In genomic region chr3:30691249-30691880, GRCh38 we compare ENCODE assay signal across 13 cellular contexts.
A peak's percentile ranks its signal among the peaks of the same experiment; 100 is the strongest.
DNase-seq lines count a peak whose midpoint lies in the region; ATAC-seq lines count a peak whose summit lies in the region.
"Had no signal": no experiment of that assay in that cellular context is flagged by ENCODE, and none has a peak within 500 bp of the region (broad histone marks: within the 10 kb centered on the region; RNA-seq: fewer than 3 reads in every experiment).

No MANE protein-coding gene starts in this region.

- H3K9me3 ChIP-seq in mesenchymal stem cell (ENCODE audit: control insufficient read depth, low read length) = no peaks in the 10 kb centered on the region
- H3K9me3 ChIP-seq in subcutaneous abdominal adipose tissue (ENCODE audit: control insufficient read depth in 5 of 5, low read length in 5 of 5) = no peaks in the 10 kb centered on the region

- H4K91ac ChIP-seq in mesenchymal stem cell (ENCODE audit: low read length) = peak overlapping the region; percentile 59

- H2AK5ac ChIP-seq in mesenchymal stem cell (ENCODE audit: low read length, severe bottlenecking) = peak overlapping the region; percentile 84

- no peak overlapping the region for H3K4me3 Mint-ChIP-seq in activated T-cell treated with anti-CD3 and anti-CD28 coated beads, Interleukin-2, amount 50 U/mL, for 72 hours
- H3K4me3 Mint-ChIP-seq in activated T-cell treated with anti-CD3 and anti-CD28 coated beads, Interleukin-2, amount 50 U/mL, for 4 hours = no peak overlapping the region
- no peak overlapping the region for H3K4me3 Mint-ChIP-seq in activated naive CD8-positive, alpha-beta T cell

- H3K4me2 ChIP-seq in mesenchymal stem cell (ENCODE audit: low read length, poor library complexity, severe bottlenecking) = no peak overlapping the region

- H2BK12ac ChIP-seq in mesenchymal stem cell (ENCODE audit: low read length in 2 of 2) = peak overlapping the region; percentile 61 to 79

- peak overlapping the region; percentile 58 for H3K27ac Mint-ChIP-seq in activated T-cell treated with anti-CD3 and anti-CD28 coated beads, Interleukin-2, amount 50 U/mL, for 72 hours
- H3K27ac Mint-ChIP-seq in activated naive CD8-positive, alpha-beta T cell = peak overlapping the region; percentile 98

- peak overlapping the region in 1 of 2 experiments; percentile 65 for H3K4ac ChIP-seq in mesenchymal stem cell (ENCODE audit: low read depth in 1 of 2, low read length in 2 of 2)

- H3K79me1 ChIP-seq in mesenchymal stem cell (replicated peaks; ENCODE audit: low read length, poor library complexity, severe bottlenecking) = peaks cover 33% of the 10 kb centered on the region

- H2BK5ac ChIP-seq in mesenchymal stem cell (ENCODE audit: low read depth, low read length, poor library complexity, severe bottlenecking) = no peak overlapping the region

- H3K9ac ChIP-seq in mesenchymal stem cell (ENCODE audit: low read length) (peak overlapping the region; percentile 13), subcutaneous abdominal adipose tissue (ENCODE audit: low read length in 5 of 5) (peak overlapping the region in 1 of 5 donors; percentile 14)

- H3K27ac ChIP-seq in mesenchymal stem cell (ENCODE audit: low read length, poor library complexity, severe bottlenecking) (peak overlapping the region; percentile 15), subcutaneous abdominal adipose tissue (ENCODE audit: low read depth, low read length) (peak overlapping the region; percentile 93)

- peak overlapping the region; percentile 29 for H4K8ac ChIP-seq in mesenchymal stem cell (ENCODE audit: low read length)

- peak overlapping the region in 1 of 2 experiments; percentile 19 for H3K14ac ChIP-seq in mesenchymal stem cell (ENCODE audit: low read length in 2 of 2)

- peaks cover 26 to 59% of the 10 kb centered on the region in 2 donors for H3K36me3 Mint-ChIP-seq in activated T-cell treated with anti-CD3 and anti-CD28 coated beads, Interleukin-2, amount 50 U/mL, for 72 hours (ENCODE audit: insufficient read depth in 2 of 2)
- H3K36me3 Mint-ChIP-seq in activated T-cell treated with anti-CD3 and anti-CD28 coated beads, Interleukin-2, amount 50 U/mL, for 4 hours (ENCODE audit: insufficient read depth) = peaks cover 66% of the 10 kb centered on the region
- H3K36me3 Mint-ChIP-seq in activated naive CD8-positive, alpha-beta T cell = peaks cover 43% of the 10 kb centered on the region

- H3K18ac ChIP-seq in mesenchymal stem cell (ENCODE audit: low read depth in 1 of 2, low read length in 2 of 2) = peak overlapping the region; percentile 74 to 78

- H3K4me3 ChIP-seq in mesenchymal stem cell (ENCODE audit: insufficient read depth in 1 of 2, low read depth in 1 of 2, low read length in 2 of 2) (no peak overlapping the region), subcutaneous abdominal adipose tissue (ENCODE audit: low read depth in 1 of 5, low read length in 5 of 5) (no peak overlapping the region)

- ATAC-seq in activated T-cell treated with anti-CD3 and anti-CD28 coated beads, Interleukin-2, amount 50 U/mL, for 72 hours (replicated peaks in 1 of 2) = no peak
- ATAC-seq in activated T-cell treated with anti-CD3 and anti-CD28 coated beads, Interleukin-2, amount 50 U/mL, for 4 hours = no peak
- ATAC-seq: HCT116, SK-N-SH treated with all-trans-retinoic acid at 6 μM for 48 hours had no signal

- H3K27me3 ChIP-seq in mesenchymal stem cell (ENCODE audit: control insufficient read depth in 1 of 2, insufficient read depth in 1 of 2, low read length in 2 of 2) (no peaks in the 10 kb centered on the region), subcutaneous abdominal adipose tissue (ENCODE audit: control insufficient read depth in 5 of 5, insufficient read depth in 4 of 5, low read length in 5 of 5) (no peaks in the 10 kb centered on the region)

- H3K4me1 Mint-ChIP-seq in activated T-cell treated with anti-CD3 and anti-CD28 coated beads, Interleukin-2, amount 50 U/mL, for 72 hours (ENCODE audit: low read depth) = peaks cover 75% of the 10 kb centered on the region
- peaks cover 77% of the 10 kb centered on the region for H3K4me1 Mint-ChIP-seq in activated T-cell treated with anti-CD3 and anti-CD28 coated beads, Interleukin-2, amount 50 U/mL, for 4 hours (ENCODE audit: low read depth)
- H3K4me1 Mint-ChIP-seq in activated naive CD8-positive, alpha-beta T cell (ENCODE audit: low read depth) = peaks cover 90% of the 10 kb centered on the region

- H2BK120ac ChIP-seq in mesenchymal stem cell (ENCODE audit: low read depth, low read length) = peak overlapping the region; percentile 15

- H3K4me1 ChIP-seq in mesenchymal stem cell (ENCODE audit: control insufficient read depth, insufficient read depth, low read depth, low read length) (peaks cover 18% of the 10 kb centered on the region), subcutaneous abdominal adipose tissue (ENCODE audit: control insufficient read depth in 5 of 5, insufficient read depth in 5 of 5, low read length in 5 of 5) (peaks cover 12 to 59% (median 51%) of the 10 kb centered on the region in 5 donors)

- H2BK15ac ChIP-seq in mesenchymal stem cell (ENCODE audit: low read depth, poor library complexity, severe bottlenecking) = no peak overlapping the region

- H3K9me3 Mint-ChIP-seq in activated T-cell treated with anti-CD3 and anti-CD28 coated beads, Interleukin-2, amount 50 U/mL, for 72 hours = no peaks in the 10 kb centered on the region
- H3K9me3 Mint-ChIP-seq in activated T-cell treated with anti-CD3 and anti-CD28 coated beads, Interleukin-2, amount 50 U/mL, for 4 hours = no peaks in the 10 kb centered on the region
- peaks cover 3% of the 10 kb centered on the region for H3K9me3 Mint-ChIP-seq in activated naive CD8-positive, alpha-beta T cell (ENCODE audit: low read depth)

- H3K27me3 Mint-ChIP-seq in activated T-cell treated with anti-CD3 and anti-CD28 coated beads, Interleukin-2, amount 50 U/mL, for 72 hours (ENCODE audit: low read depth) = no peaks in the 10 kb centered on the region
- H3K27me3 Mint-ChIP-seq in activated T-cell treated with anti-CD3 and anti-CD28 coated beads, Interleukin-2, amount 50 U/mL, for 4 hours (ENCODE audit: low read depth) = no peaks in the 10 kb centered on the region
- H3K27me3 Mint-ChIP-seq in activated naive CD8-positive, alpha-beta T cell = no peaks in the 10 kb centered on the region

- DNase-seq in activated T-cell treated with anti-CD3 and anti-CD28 coated beads, Interleukin-2, amount 50 U/mL, for 72 hours = no peak
- no peak for DNase-seq in activated T-cell treated with anti-CD3 and anti-CD28 coated beads, Interleukin-2, amount 50 U/mL, for 4 hours
- DNase-seq in mesenchymal stem cell = no peak
- DNase-seq in activated CD4-positive, CD25-positive, alpha-beta regulatory T cell treated with anti-CD3 and anti-CD28 coated beads, Interleukin-2, amount 50 U/mL, for 72 hours = no peak
- no peak for DNase-seq in OCI-M2 (lab: John Stamatoyannopoulos, UW; ENCODE audit: unreplicated experiment)
- no peak for DNase-seq in effector CD8-positive, alpha-beta T cell (lab: John Stamatoyannopoulos, UW)
- DNase-seq: activated CD4-positive, alpha-beta T cell treated with anti-CD3 and anti-CD28 coated beads for 4 hours; NCI-H1105 treated with DMSO at 0.1 percent for 48 hours; NCI-H748 treated with DMSO at 0.1 percent for 48 hours had no signal

- H3K36me3 ChIP-seq in mesenchymal stem cell (ENCODE audit: control insufficient read depth in 1 of 2, insufficient read depth in 2 of 2, low read depth in 1 of 2, low read length in 2 of 2) = peaks cover 16 to 99% of the 10 kb centered on the region in 2 experiments
- H3K36me3 ChIP-seq in subcutaneous abdominal adipose tissue (ENCODE audit: control insufficient read depth in 5 of 5, insufficient read depth in 5 of 5, low read length in 5 of 5) = peaks cover 25 to 72% (median 63%) of the 10 kb centered on the region in 5 donors

- H3K23ac ChIP-seq in mesenchymal stem cell (ENCODE audit: low read length in 2 of 2) = peak overlapping the region in 1 of 2 experiments; percentile 14

- WGBS in mesenchymal stem cell = 77% methylated on average over 9 of the region's 10 CpGs

- H2AFZ ChIP-seq in mesenchymal stem cell (ENCODE audit: low read depth, low read length) = no peak overlapping the region
